Comparison of ENCODE assay signal across 24 cellular contexts in genomic region chr6:87721311-87721710, GRCh38.
"Had no signal": no experiment of that assay in that cellular context is flagged by ENCODE, and none has a peak within 500 bp of the region (broad histone marks: within the 10 kb centered on the region; RNA-seq: fewer than 3 reads in every experiment).

No MANE protein-coding gene starts in this region.

- H3K4me2 ChIP-seq: smooth muscle cell had no signal

- DNase-seq: activated CD4-positive, alpha-beta T cell treated with anti-CD3 and anti-CD28 coated beads for 1 hour; activated gamma-delta T cell treated with Interleukin-2 at 50 U/mL for 16 hours; activated T-cell treated with anti-CD3 and anti-CD28 coated beads, Interleukin-2, amount 50 U/mL, for 1 hour; adrenal gland; central memory CD4-positive, alpha-beta T cell; dermis blood vessel endothelial cell; effector CD8-positive, alpha-beta T cell; erythroblast; islet precursor cell; left colon; nephron progenitor cell; right lobe of liver; stimulated activated CD4-positive, alpha-beta T cell treated with anti-CD3 and anti-CD28 coated beads, Interleukin-15, amount 100 ng/mL, for 24 hours; stomach; T-cell; upper lobe of left lung had no signal

- H3K4me3 Mint-ChIP-seq: memory B cell; nephron progenitor cell; stimulated activated memory B cell treated with anti-CD40 and anti-IgM and Interleukin-4, amounts not matched to agents 10 μg/mL and 1 μg/mL and 100 μg/mL, for 72 hours; T-cell; T-helper 2 cell treated with Interferon-gamma antibody and Interleukin-4, amounts not matched to agents 5 μg/mL and 100 μg/mL, for 36 hours had no signal

- H3K36me3 ChIP-seq: adrenal gland, ascending aorta, right lobe of liver, stomach, thoracic aorta, upper lobe of left lung had no signal

- H3K4me3 ChIP-seq: adrenal gland, ascending aorta, right lobe of liver, smooth muscle cell, stomach, thoracic aorta, upper lobe of left lung had no signal

- ATAC-seq: activated naive CD4-positive, alpha-beta T cell treated with anti-CD3 and anti-CD28 coated beads, Interleukin-2, amount 50 U/mL, for 72 hours; left colon; right lobe of liver; stimulated activated memory B cell treated with anti-CD40 and anti-IgM and Interleukin-4, amounts not matched to agents 10 μg/mL and 1 μg/mL and 100 μg/mL, for 72 hours; T-cell had no signal

- H3K27ac Mint-ChIP-seq: activated naive CD4-positive, alpha-beta T cell treated with anti-CD3 and anti-CD28 coated beads, Interleukin-2, amount 50 U/mL, for 72 hours; memory B cell; stimulated activated memory B cell treated with anti-CD40 and anti-IgM and Interleukin-4, amounts not matched to agents 10 μg/mL and 1 μg/mL and 100 μg/mL, for 72 hours; T-cell; T-helper 2 cell treated with Interferon-gamma antibody and Interleukin-4, amounts not matched to agents 5 μg/mL and 100 μg/mL, for 36 hours had no signal

- H3K27ac ChIP-seq: adrenal gland, ascending aorta, parathyroid adenoma, right lobe of liver, stomach, thoracic aorta, upper lobe of left lung had no signal

- H2AFZ ChIP-seq: parathyroid adenoma had no signal

- H3K36me3 Mint-ChIP-seq: activated naive CD4-positive, alpha-beta T cell treated with anti-CD3 and anti-CD28 coated beads, Interleukin-2, amount 50 U/mL, for 72 hours; memory B cell; stimulated activated memory B cell treated with anti-CD40 and anti-IgM and Interleukin-4, amounts not matched to agents 10 μg/mL and 1 μg/mL and 100 μg/mL, for 72 hours; T-cell had no signal

- H3K9me3 Mint-ChIP-seq: activated naive CD4-positive, alpha-beta T cell treated with anti-CD3 and anti-CD28 coated beads, Interleukin-2, amount 50 U/mL, for 72 hours; memory B cell; nephron progenitor cell; stimulated activated memory B cell treated with anti-CD40 and anti-IgM and Interleukin-4, amounts not matched to agents 10 μg/mL and 1 μg/mL and 100 μg/mL, for 72 hours; T-cell; T-helper 2 cell treated with Interferon-gamma antibody and Interleukin-4, amounts not matched to agents 5 μg/mL and 100 μg/mL, for 36 hours had no signal

- H3K79me2 ChIP-seq: parathyroid adenoma had no signal

- H3K9me3 ChIP-seq: adrenal gland, ascending aorta, right lobe of liver, stomach, thoracic aorta, upper lobe of left lung had no signal

- H3K27me3 Mint-ChIP-seq: memory B cell; stimulated activated memory B cell treated with anti-CD40 and anti-IgM and Interleukin-4, amounts not matched to agents 10 μg/mL and 1 μg/mL and 100 μg/mL, for 72 hours; T-cell had no signal

- H3K9ac ChIP-seq: parathyroid adenoma had no signal

- H3K27me3 ChIP-seq: adrenal gland, ascending aorta, right lobe of liver, stomach, upper lobe of left lung had no signal
